8 cellular contexts compared by ENCODE assay signal in the genomic region with DNA sequence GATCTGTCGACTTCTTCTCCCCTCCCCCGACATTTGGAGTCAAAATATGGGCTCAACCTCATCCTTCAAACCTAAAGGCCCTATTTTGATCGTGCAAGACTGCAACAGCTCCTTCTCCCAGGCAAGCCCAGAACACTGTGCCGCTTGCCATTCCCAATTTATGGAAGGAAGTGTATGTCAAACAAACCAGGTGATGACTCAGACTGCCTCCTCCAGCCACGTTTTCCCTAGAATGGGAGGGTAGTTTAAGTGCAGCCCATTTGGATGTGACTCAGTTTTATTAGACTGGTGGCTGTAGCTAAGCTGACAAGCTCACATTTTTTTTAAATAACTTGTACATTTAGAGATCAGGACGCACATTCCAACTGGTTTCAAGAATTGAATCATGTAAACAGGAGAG.
DNase-seq lines count a peak whose midpoint lies in the region; ATAC-seq and TF ChIP-seq lines count a peak whose summit lies in the region.

No MANE protein-coding gene starts in this region.

- H3K9me3 ChIP-seq in subcutaneous abdominal adipose tissue (ENCODE audit: control insufficient read depth in 5 of 5, low read length in 5 of 5) = no peaks in the 10 kb centered on the region

- ATAC-seq in activated CD8-positive, alpha-beta memory T cell treated with anti-CD3 and anti-CD28 coated beads, Interleukin-2, amount 10 ng/mL, durations not matched to agents 7 days and 5 days = no peak
- no peak for ATAC-seq in activated CD8-positive, alpha-beta T cell treated with anti-CD3 and anti-CD28 coated beads for 36 hours

- peak overlapping the region; percentile 94 for H3K27ac Mint-ChIP-seq in activated CD8-positive, alpha-beta memory T cell treated with anti-CD3 and anti-CD28 coated beads, Interleukin-2, amount 10 ng/mL, durations not matched to agents 7 days and 5 days
- peak overlapping the region; percentile 90 for H3K27ac Mint-ChIP-seq in activated CD8-positive, alpha-beta T cell treated with anti-CD3 and anti-CD28 coated beads for 36 hours

- peak overlapping the region; percentile 70 for H3K27ac ChIP-seq in subcutaneous abdominal adipose tissue (ENCODE audit: low read depth, low read length)

- no peak for DNase-seq in activated CD8-positive, alpha-beta memory T cell treated with anti-CD3 and anti-CD28 coated beads, Interleukin-2, amount 10 ng/mL, durations not matched to agents 7 days and 5 days
- no peak for DNase-seq in activated CD8-positive, alpha-beta memory T cell treated with anti-CD3 and anti-CD28 coated beads, Interleukin-2, amount 50 U/mL, for 4 hours
- no peak for DNase-seq in activated CD8-positive, alpha-beta T cell treated with anti-CD3 and anti-CD28 coated beads for 36 hours
- peak; percentile 70 for DNase-seq in hepatic stellate cell (ENCODE audit: low spot score)
- DNase-seq in RPMI8226 = no peak
- DNase-seq in NCI-H748 treated with DMSO at 0.1 percent for 48 hours (lab: John Stamatoyannopoulos, UW) = no peak
- no peak for DNase-seq in NCI-H1694 (lab: John Stamatoyannopoulos, UW)

- H3K9ac ChIP-seq in subcutaneous abdominal adipose tissue (ENCODE audit: low read length in 5 of 5) = peak overlapping the region in 2 of 5 donors; percentile 3

- TF ChIP-seq CTCF in activated CD8-positive, alpha-beta T cell treated with anti-CD3 and anti-CD28 coated beads for 36 hours (IDR thresholded peaks at IDR 0.05) = no peak

- peaks cover 0 to 17% (median 10%) of the 10 kb centered on the region in 5 donors for H3K27me3 ChIP-seq in subcutaneous abdominal adipose tissue (ENCODE audit: control insufficient read depth in 5 of 5, insufficient read depth in 4 of 5, low read length in 5 of 5)

- intact Hi-C loops in activated CD8-positive, alpha-beta T cell treated with anti-CD3 and anti-CD28 coated beads for 36 hours (cut with micrococcal nuclease) = no loop called here

- H3K4me1 Mint-ChIP-seq in activated CD8-positive, alpha-beta memory T cell treated with anti-CD3 and anti-CD28 coated beads, Interleukin-2, amount 10 ng/mL, durations not matched to agents 7 days and 5 days = peaks cover 47% of the 10 kb centered on the region
- H3K4me1 Mint-ChIP-seq in activated CD8-positive, alpha-beta T cell treated with anti-CD3 and anti-CD28 coated beads for 36 hours (ENCODE audit: low read depth) = peaks cover 53% of the 10 kb centered on the region

- POLR2A ChIA-PET in activated CD8-positive, alpha-beta T cell treated with anti-CD3 and anti-CD28 coated beads for 36 hours (lab: Charles Lee) = interaction anchor here (0.9 to 7.6 kb wide), 8 partner anchors 12 to 79 kb away, joined by 3 to 54 read pairs (median 10); no protein-coding TSS in a partner anchor

- H3K4me1 ChIP-seq in subcutaneous abdominal adipose tissue (ENCODE audit: control insufficient read depth in 5 of 5, insufficient read depth in 5 of 5, low read length in 5 of 5) = peaks cover 0 to 28% (median 14%) of the 10 kb centered on the region in 5 donors

- CTCF ChIA-PET in activated CD8-positive, alpha-beta memory T cell treated with anti-CD3 and anti-CD28 coated beads, Interleukin-2, amount 10 ng/mL, durations not matched to agents 7 days and 5 days (lab: Charles Lee) = interaction anchor here (1.1 to 3.0 kb wide), 4 partner anchors 12 to 30 kb away, joined by 3 to 17 read pairs (median 4); no protein-coding TSS in a partner anchor
- CTCF ChIA-PET in activated CD8-positive, alpha-beta T cell treated with anti-CD3 and anti-CD28 coated beads for 36 hours (lab: Charles Lee) = no interaction called here

- H3K4me3 Mint-ChIP-seq in activated CD8-positive, alpha-beta memory T cell treated with anti-CD3 and anti-CD28 coated beads, Interleukin-2, amount 10 ng/mL, durations not matched to agents 7 days and 5 days = peak overlapping the region; percentile 88
- H3K4me3 Mint-ChIP-seq in activated CD8-positive, alpha-beta T cell treated with anti-CD3 and anti-CD28 coated beads for 36 hours = peak overlapping the region; percentile 84

- no peaks in the 10 kb centered on the region for H3K36me3 ChIP-seq in subcutaneous abdominal adipose tissue (ENCODE audit: control insufficient read depth in 5 of 5, insufficient read depth in 5 of 5, low read length in 5 of 5)

- H3K27me3 Mint-ChIP-seq in activated CD8-positive, alpha-beta memory T cell treated with anti-CD3 and anti-CD28 coated beads, Interleukin-2, amount 10 ng/mL, durations not matched to agents 7 days and 5 days = no peaks in the 10 kb centered on the region
- H3K27me3 Mint-ChIP-seq in activated CD8-positive, alpha-beta T cell treated with anti-CD3 and anti-CD28 coated beads for 36 hours = no peaks in the 10 kb centered on the region

- no peaks in the 10 kb centered on the region for H3K9me3 Mint-ChIP-seq in activated CD8-positive, alpha-beta memory T cell treated with anti-CD3 and anti-CD28 coated beads, Interleukin-2, amount 10 ng/mL, durations not matched to agents 7 days and 5 days (ENCODE audit: low read depth)
- H3K9me3 Mint-ChIP-seq in activated CD8-positive, alpha-beta T cell treated with anti-CD3 and anti-CD28 coated beads for 36 hours = no peaks in the 10 kb centered on the region

- H3K4me3 ChIP-seq in subcutaneous abdominal adipose tissue (ENCODE audit: low read depth in 1 of 5, low read length in 5 of 5) = peak overlapping the region in 3 of 5 donors; percentile 26 to 70 (median 52)

- H3K36me3 Mint-ChIP-seq in activated CD8-positive, alpha-beta memory T cell treated with anti-CD3 and anti-CD28 coated beads, Interleukin-2, amount 10 ng/mL, durations not matched to agents 7 days and 5 days = peaks cover 21% of the 10 kb centered on the region
- H3K36me3 Mint-ChIP-seq in activated CD8-positive, alpha-beta T cell treated with anti-CD3 and anti-CD28 coated beads for 36 hours (ENCODE audit: low read depth) = peaks cover 41% of the 10 kb centered on the region
